Comparison of ENCODE assay signal across 25 cellular contexts in the genomic region with DNA sequence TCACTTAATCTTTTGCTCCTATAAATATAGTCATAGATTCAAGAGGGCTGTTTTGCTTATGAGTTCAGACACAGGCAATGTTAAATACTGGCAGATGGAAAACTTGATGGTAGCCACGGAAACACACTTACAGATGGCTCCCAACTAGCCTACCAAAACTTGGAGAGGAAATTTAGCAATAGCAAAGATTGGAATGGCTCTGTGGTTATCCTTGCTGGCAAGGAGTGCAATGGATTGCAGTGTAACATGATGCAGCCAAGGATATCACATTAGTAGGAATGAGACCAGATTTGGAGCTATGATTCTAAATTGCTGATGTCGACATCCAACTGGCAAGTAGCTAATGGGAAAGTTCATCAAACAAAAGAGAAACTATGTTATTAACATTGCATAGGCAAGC.
DNase-seq lines count a peak whose midpoint lies in the region; TF ChIP-seq lines count a peak whose summit lies in the region.
"Had no signal": no experiment of that assay in that cellular context is flagged by ENCODE, and none has a peak within 500 bp of the region (broad histone marks: within the 10 kb centered on the region; RNA-seq: fewer than 3 reads in every experiment).

No MANE protein-coding gene starts in this region.

- no peak overlapping the region for H4K8ac ChIP-seq in mesenchymal stem cell (ENCODE audit: low read length)

- peaks cover 2% of the 10 kb centered on the region for H3K27me3 Mint-ChIP-seq in activated T-cell treated with anti-CD3 and anti-CD28 coated beads, Interleukin-2, amount 50 U/mL, for 24 hours
- H3K27me3 Mint-ChIP-seq: activated CD4-positive, alpha-beta memory T cell treated with anti-CD3 and anti-CD28 coated beads, Interleukin-2, amount 10 ng/mL, durations not matched to agents 7 days and 5 days; central memory CD8-positive, alpha-beta T cell; stimulated activated memory B cell treated with anti-CD40 and anti-IgM and Interleukin-4, amounts not matched to agents 10 μg/mL and 1 μg/mL and 100 μg/mL, for 72 hours had no signal

- H3K23ac ChIP-seq in mesenchymal stem cell (ENCODE audit: low read length in 2 of 2), result no peak overlapping the region

- DNase-seq in H4 (ENCODE audit: low spot score), result peak; percentile 69
- peak; percentile 0 for DNase-seq in amniotic epithelial cell (ENCODE audit: low read depth)
- DNase-seq in fibroblast of mammary gland (ENCODE audit: low read depth), result peak; percentile 55
- DNase-seq in mesenchymal stem cell, result peak; percentile 52
- DNase-seq in activated T-cell treated with anti-CD3 and anti-CD28 coated beads, Interleukin-2, amount 50 U/mL, for 24 hours, result no peak
- no peak for DNase-seq in NCI-H2029 treated with DMSO at 0.1 percent for 48 hours (lab: John Stamatoyannopoulos, UW)
- no peak for DNase-seq in activated effector memory CD4-positive, alpha-beta T cell treated with anti-CD3 and anti-CD28 coated beads, Interleukin-2, amount 50 U/mL, for 16 hours
- DNase-seq in GM20000 (ENCODE audit: low spot score), result no peak
- DNase-seq: activated CD4-positive, alpha-beta memory T cell treated with anti-CD3 and anti-CD28 coated beads, Interleukin-2, amount 10 ng/mL, durations not matched to agents 7 days and 5 days; activated CD4-positive, CD25-positive, alpha-beta regulatory T cell treated with anti-CD3 and anti-CD28 coated beads, Interleukin-2, amount 50 U/mL, for 72 hours; activated gamma-delta T cell; activated T-cell treated with anti-CD3 and anti-CD28 coated beads for 4 hours; H9; heart right ventricle; mesendoderm; NCI-H1105; NCI-H2081; stimulated activated CD4-positive, alpha-beta T cell treated with anti-CD3 and anti-CD28 coated beads, Interleukin-4, amount 100 ng/mL, for 4 hours; T-helper 2 cell had no signal

- no peak overlapping the region for H2BK5ac ChIP-seq in mesenchymal stem cell (ENCODE audit: low read depth, low read length, poor library complexity, severe bottlenecking)

- H4K91ac ChIP-seq in mesenchymal stem cell (ENCODE audit: low read length), result no peak overlapping the region

- H2BK15ac ChIP-seq in mesenchymal stem cell (ENCODE audit: low read depth, poor library complexity, severe bottlenecking), result no peak overlapping the region

- no peak overlapping the region for H3K27ac ChIP-seq in mesenchymal stem cell (ENCODE audit: low read length, poor library complexity, severe bottlenecking)
- H3K27ac ChIP-seq: heart right ventricle, neural progenitor cell, parathyroid adenoma, RWPE1 had no signal

- H3K14ac ChIP-seq in mesenchymal stem cell (ENCODE audit: low read length in 2 of 2), result no peak overlapping the region

- H3K4me3 Mint-ChIP-seq in activated T-cell treated with anti-CD3 and anti-CD28 coated beads, Interleukin-2, amount 50 U/mL, for 24 hours, result no peak overlapping the region
- H3K4me3 Mint-ChIP-seq: activated CD4-positive, alpha-beta memory T cell treated with anti-CD3 and anti-CD28 coated beads, Interleukin-2, amount 10 ng/mL, durations not matched to agents 7 days and 5 days; CD14-positive monocyte; central memory CD8-positive, alpha-beta T cell; H9; neural progenitor cell; stimulated activated memory B cell treated with anti-CD40 and anti-IgM and Interleukin-4, amounts not matched to agents 10 μg/mL and 1 μg/mL and 100 μg/mL, for 72 hours had no signal

- no peak overlapping the region for H3K4me3 ChIP-seq in fibroblast of mammary gland (ENCODE audit: control insufficient read depth, low read depth, low read length)
- no peak overlapping the region for H3K4me3 ChIP-seq in mesenchymal stem cell (ENCODE audit: insufficient read depth in 1 of 2, low read depth in 1 of 2, low read length in 2 of 2)
- H3K4me3 ChIP-seq: heart right ventricle, neural progenitor cell had no signal

- no peak overlapping the region for H3K27ac Mint-ChIP-seq in activated T-cell treated with anti-CD3 and anti-CD28 coated beads, Interleukin-2, amount 50 U/mL, for 24 hours
- H3K27ac Mint-ChIP-seq: activated CD4-positive, alpha-beta memory T cell treated with anti-CD3 and anti-CD28 coated beads, Interleukin-2, amount 10 ng/mL, durations not matched to agents 7 days and 5 days; CD14-positive monocyte; H9; neural progenitor cell; stimulated activated memory B cell treated with anti-CD40 and anti-IgM and Interleukin-4, amounts not matched to agents 10 μg/mL and 1 μg/mL and 100 μg/mL, for 72 hours had no signal

- H2BK120ac ChIP-seq in mesenchymal stem cell (ENCODE audit: low read depth, low read length), result no peak overlapping the region

- no peak overlapping the region for H3K18ac ChIP-seq in mesenchymal stem cell (ENCODE audit: low read depth in 1 of 2, low read length in 2 of 2)

- no peak overlapping the region for H3K4ac ChIP-seq in mesenchymal stem cell (ENCODE audit: low read depth in 1 of 2, low read length in 2 of 2)

- H2AK5ac ChIP-seq in mesenchymal stem cell (ENCODE audit: low read length, severe bottlenecking), result no peak overlapping the region

- no peaks in the 10 kb centered on the region for H3K9me3 Mint-ChIP-seq in activated T-cell treated with anti-CD3 and anti-CD28 coated beads, Interleukin-2, amount 50 U/mL, for 24 hours
- H3K9me3 Mint-ChIP-seq: activated CD4-positive, alpha-beta memory T cell treated with anti-CD3 and anti-CD28 coated beads, Interleukin-2, amount 10 ng/mL, durations not matched to agents 7 days and 5 days; CD14-positive monocyte; H9; neural progenitor cell; stimulated activated memory B cell treated with anti-CD40 and anti-IgM and Interleukin-4, amounts not matched to agents 10 μg/mL and 1 μg/mL and 100 μg/mL, for 72 hours had no signal

- H2AFZ ChIP-seq in mesenchymal stem cell (ENCODE audit: low read depth, low read length), result no peak overlapping the region
- H2AFZ ChIP-seq: neural progenitor cell, parathyroid adenoma had no signal

- TF ChIP-seq CTCF in fibroblast of mammary gland (conservative IDR thresholded peaks at IDR 0.05; ENCODE audit: control insufficient read depth, insufficient read depth, low read depth, low read length), result no peak
- TF ChIP-seq CTCF in GM20000 (IDR thresholded peaks at IDR 0.05; ENCODE audit: extremely low read depth, missing control alignments), result no peak

- peaks cover 0 to 8% of the 10 kb centered on the region in 2 experiments for H3K27me3 ChIP-seq in mesenchymal stem cell (ENCODE audit: control insufficient read depth in 1 of 2, insufficient read depth in 1 of 2, low read length in 2 of 2)
- H3K27me3 ChIP-seq: neural progenitor cell had no signal

- no peaks in the 10 kb centered on the region for H3K9me3 ChIP-seq in mesenchymal stem cell (ENCODE audit: control insufficient read depth, low read length)
- H3K9me3 ChIP-seq: heart right ventricle had no signal

- H3K4me1 Mint-ChIP-seq in activated T-cell treated with anti-CD3 and anti-CD28 coated beads, Interleukin-2, amount 50 U/mL, for 24 hours (ENCODE audit: low read depth), result no peaks in the 10 kb centered on the region
- H3K4me1 Mint-ChIP-seq: activated CD4-positive, alpha-beta memory T cell treated with anti-CD3 and anti-CD28 coated beads, Interleukin-2, amount 10 ng/mL, durations not matched to agents 7 days and 5 days; CD14-positive monocyte; central memory CD8-positive, alpha-beta T cell; neural progenitor cell; stimulated activated memory B cell treated with anti-CD40 and anti-IgM and Interleukin-4, amounts not matched to agents 10 μg/mL and 1 μg/mL and 100 μg/mL, for 72 hours had no signal

- H3K79me1 ChIP-seq in mesenchymal stem cell (replicated peaks; ENCODE audit: low read length, poor library complexity, severe bottlenecking), result no peaks in the 10 kb centered on the region

- H3K4me2 ChIP-seq in mesenchymal stem cell (ENCODE audit: low read length, poor library complexity, severe bottlenecking), result no peak overlapping the region
- H3K4me2 ChIP-seq: neural progenitor cell had no signal

- no peak overlapping the region for H3K9ac ChIP-seq in mesenchymal stem cell (ENCODE audit: low read length)
- H3K9ac ChIP-seq: neural progenitor cell, parathyroid adenoma had no signal

- H3K36me3 ChIP-seq in mesenchymal stem cell (ENCODE audit: control insufficient read depth in 1 of 2, insufficient read depth in 2 of 2, low read depth in 1 of 2, low read length in 2 of 2), result no peaks in the 10 kb centered on the region
- H3K36me3 ChIP-seq: heart right ventricle, neural progenitor cell had no signal

- no peak overlapping the region for H2BK12ac ChIP-seq in mesenchymal stem cell (ENCODE audit: low read length in 2 of 2)

- H3K4me1 ChIP-seq in mesenchymal stem cell (ENCODE audit: control insufficient read depth, insufficient read depth, low read depth, low read length), result no peaks in the 10 kb centered on the region
- H3K4me1 ChIP-seq: heart right ventricle, neural progenitor cell, parathyroid adenoma had no signal

- WGBS in mesenchymal stem cell, result 100% methylated on average over 1 of the region's 2 CpGs

- H3K36me3 Mint-ChIP-seq in activated T-cell treated with anti-CD3 and anti-CD28 coated beads, Interleukin-2, amount 50 U/mL, for 24 hours (ENCODE audit: low read depth), result no peaks in the 10 kb centered on the region
- H3K36me3 Mint-ChIP-seq: CD14-positive monocyte; neural progenitor cell; stimulated activated memory B cell treated with anti-CD40 and anti-IgM and Interleukin-4, amounts not matched to agents 10 μg/mL and 1 μg/mL and 100 μg/mL, for 72 hours had no signal

Comparison
In these comparisons a context has a peak if more than half of its experiments do, and no peak if none do; other contexts are left out.
1. DNase-seq: peak in H4 (single experiment), amniotic epithelial cell (single experiment), fibroblast of mammary gland (single experiment) and mesenchymal stem cell (single experiment); none in activated T-cell treated with anti-CD3 and anti-CD28 coated beads, Interleukin-2, amount 50 U/mL, for 24 hours (single experiment), NCI-H2029 treated with DMSO at 0.1 percent for 48 hours (single experiment), activated effector memory CD4-positive, alpha-beta T cell treated with anti-CD3 and anti-CD28 coated beads, Interleukin-2, amount 50 U/mL, for 16 hours (single experiment) and GM20000 (single experiment).